In genomic region chr7:108643136-108643535, GRCh38 we compare ENCODE assay signal across 1 cellular context.
TF ChIP-seq lines count a peak whose summit lies in the region.

No MANE protein-coding gene starts in this region.

TF ChIP-seq in HepG2, 621 proteins besides CTCF, POLR2A, EP300 and RAD21 (continued from another document):
- TF ChIP-seq ATF7 (IDR thresholded peaks at IDR 0.05) (peak; percentile 68), ATF7 (CRISPR knock-in tag; IDR thresholded peaks at IDR 0.05) (no peak), ZNF343 (CRISPR knock-in tag; IDR thresholded peaks at IDR 0.05) (no peak), ZNF335 (CRISPR knock-in tag; IDR thresholded peaks at IDR 0.05) (no peak), ZNF17 (CRISPR knock-in tag; IDR thresholded peaks at IDR 0.05) (no peak)
